8 cellular contexts compared by ENCODE assay signal in the genomic region with DNA sequence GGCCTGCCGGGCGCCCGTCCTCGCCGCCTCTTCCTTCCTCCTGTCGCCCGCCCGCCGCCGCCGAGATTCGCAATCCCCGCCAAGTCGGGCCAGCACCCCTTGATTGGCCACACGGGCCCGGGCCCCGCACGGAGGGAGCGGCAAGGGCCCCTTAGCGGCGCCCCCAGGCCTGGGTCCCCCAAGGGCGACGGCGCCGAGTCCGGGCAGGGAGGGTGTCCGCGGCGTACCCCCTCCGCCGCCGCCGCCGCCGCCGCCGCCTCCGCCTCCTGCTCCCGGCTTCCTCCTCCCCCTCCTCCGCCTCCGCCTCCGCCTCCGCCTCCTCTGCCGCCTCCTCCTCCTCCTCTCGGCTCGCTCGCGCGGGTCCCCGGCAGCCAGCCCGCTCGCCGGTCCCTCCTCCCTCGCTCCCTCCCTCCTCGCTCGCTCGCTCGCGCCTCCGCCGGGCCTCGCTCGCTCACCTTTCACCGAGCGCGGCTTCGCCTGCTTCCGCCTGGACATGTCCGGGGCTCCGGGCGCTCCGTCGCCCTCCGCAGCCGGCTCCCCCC. TPM values are rescaled to one million over a fixed set of nuclear protein-coding genes. Genes with fewer than 3 reads are reported as not detected.
DNase-seq lines count a peak whose midpoint lies in the region; ATAC-seq and FAIRE-seq lines count a peak whose summit lies in the region.

No MANE protein-coding gene starts in this region.

- peaks cover 0 to 25% (median 9%) of the 10 kb centered on the region in 11 experiments; a peak in 13 of 22 replicates for H3K27me3 ChIP-seq in BLaER1 treated with 17β-estradiol and CSF1 and Interleukin-3, amounts not matched to agents 10 nM and 100 nM
- H3K27me3 ChIP-seq in HUES6 (ENCODE audit: control insufficient read depth, insufficient read depth, low read length) = peaks cover 23% of the 10 kb centered on the region
- peaks cover 30% of the 10 kb centered on the region for H3K27me3 ChIP-seq in SJSA1 (replicated peaks)

- H3K27ac Mint-ChIP-seq in activated naive CD4-positive, alpha-beta T cell treated with anti-CD3 and anti-CD28 coated beads, Interleukin-2, amount 50 U/mL, for 72 hours = no peak overlapping the region

- peaks cover 0 to 5% of the 10 kb centered on the region in 2 donors for H3K36me3 Mint-ChIP-seq in activated naive CD4-positive, alpha-beta T cell treated with anti-CD3 and anti-CD28 coated beads, Interleukin-2, amount 50 U/mL, for 72 hours

- FAIRE-seq in urothelium cell line (lab: Jason Lieb, UNC) = no peak

- H3K9me3 Mint-ChIP-seq in activated naive CD4-positive, alpha-beta T cell treated with anti-CD3 and anti-CD28 coated beads, Interleukin-2, amount 50 U/mL, for 72 hours = no peaks in the 10 kb centered on the region

- no peaks in the 10 kb centered on the region for H3K36me3 ChIP-seq in BLaER1 treated with 17β-estradiol and CSF1 and Interleukin-3, amounts not matched to agents 10 nM and 100 nM
- H3K36me3 ChIP-seq in HUES6 (ENCODE audit: control insufficient read depth, insufficient read depth, low read length) = no peaks in the 10 kb centered on the region
- no peaks in the 10 kb centered on the region; the same call in none of the 2 replicates for H3K36me3 ChIP-seq in SJSA1

- peaks cover 21 to 72% (median 67%) of the 10 kb centered on the region in 10 experiments for H3K4me1 ChIP-seq in BLaER1 treated with 17β-estradiol and CSF1 and Interleukin-3, amounts not matched to agents 10 nM and 100 nM
- H3K4me1 ChIP-seq in HUES6 (ENCODE audit: control insufficient read depth, insufficient read depth, low read length) (peaks cover 42% of the 10 kb centered on the region), SJSA1 (replicated peaks) (peaks cover 44% of the 10 kb centered on the region)

- H3K9me3 ChIP-seq in BLaER1 treated with 17β-estradiol and CSF1 and Interleukin-3, amounts not matched to agents 10 nM and 100 nM (replicated peaks in 1 of 11) = no peaks in the 10 kb centered on the region
- H3K9me3 ChIP-seq in HUES6 (ENCODE audit: control insufficient read depth, insufficient read depth, low read depth, low read length) (no peaks in the 10 kb centered on the region), SJSA1 (replicated peaks) (0 out of 2 replicates have a peak, but pooled peaks cover 2% of the 10 kb centered on the region)

- peak; percentile 85 to 92 for DNase-seq in SJSA1 (ENCODE audit: low read depth in 1 of 2, low spot score in 2 of 2)
- DNase-seq in activated naive CD4-positive, alpha-beta T cell treated with anti-CD3 and anti-CD28 coated beads, Interleukin-2, amount 50 U/mL, for 72 hours (ENCODE audit: low spot score in 2 of 2) = peak in 1 of 2 donors; percentile 46
- DNase-seq in glomerular visceral epithelial cell (ENCODE audit: extremely low spot score) = peak; percentile 64
- DNase-seq in nucleus accumbens (lab: John Stamatoyannopoulos, UW) = peak in 49 of 56 donors; percentile 8 to 78 (median 51)
- DNase-seq in urothelium cell line (ENCODE audit: low spot score) = peak; percentile 79

- peak overlapping the region; percentile 73 to 87 (median 79) for H3K4me3 ChIP-seq in BLaER1 treated with 17β-estradiol and CSF1 and Interleukin-3, amounts not matched to agents 10 nM and 100 nM
- H3K4me3 ChIP-seq in HUES6 (ENCODE audit: low read depth, low read length) = peak overlapping the region; percentile 79
- H3K4me3 ChIP-seq in SJSA1 = peak overlapping the region; percentile 86

- peaks cover 0 to 32% (median 7%) of the 10 kb centered on the region in 11 experiments; a peak in 12 of 22 replicates for H4K20me1 ChIP-seq in BLaER1 treated with 17β-estradiol and CSF1 and Interleukin-3, amounts not matched to agents 10 nM and 100 nM

- H3K9ac ChIP-seq in BLaER1 treated with 17β-estradiol and CSF1 and Interleukin-3, amounts not matched to agents 10 nM and 100 nM = peak overlapping the region; percentile 86 to 97 (median 95)
- peak overlapping the region; percentile 86 for H3K9ac ChIP-seq in HUES6 (ENCODE audit: low read length)

- peak overlapping the region; percentile 67 to 97 (median 95); a peak in 21 of 22 replicates for H3K27ac ChIP-seq in BLaER1 treated with 17β-estradiol and CSF1 and Interleukin-3, amounts not matched to agents 10 nM and 100 nM
- H3K27ac ChIP-seq in HUES6 (ENCODE audit: low read depth, low read length) (peak overlapping the region; percentile 93), SJSA1 (peak overlapping the region; percentile 80)

- peak overlapping the region; percentile 92 to 100 (median 99) for H3K4me2 ChIP-seq in BLaER1 treated with 17β-estradiol and CSF1 and Interleukin-3, amounts not matched to agents 10 nM and 100 nM

- ATAC-seq in GM21360 (IDR thresholded peaks at IDR 0.05; ENCODE audit: unreplicated experiment) = peak; percentile 66
- peak; percentile 57 to 69 for ATAC-seq in activated naive CD4-positive, alpha-beta T cell treated with anti-CD3 and anti-CD28 coated beads, Interleukin-2, amount 50 U/mL, for 72 hours

RNA-seq across cellular contexts. Expression of a gene that starts 0.6 kb away (rescaled TPM):
- total RNA-seq in SJSA1 (2014; rRNA removed; shearing (Covaris generic)) = 3.0 and 5.4 TPM in 2 replicates
- total RNA-seq in activated naive CD4-positive, alpha-beta T cell treated with anti-CD3 and anti-CD28 coated beads, Interleukin-2, amount 50 U/mL, for 72 hours = under 1 TPM in 1 of 2 donors, not detected in 1; 0.05 TPM
